10 cellular contexts compared by ENCODE assay signal in the genomic region with DNA sequence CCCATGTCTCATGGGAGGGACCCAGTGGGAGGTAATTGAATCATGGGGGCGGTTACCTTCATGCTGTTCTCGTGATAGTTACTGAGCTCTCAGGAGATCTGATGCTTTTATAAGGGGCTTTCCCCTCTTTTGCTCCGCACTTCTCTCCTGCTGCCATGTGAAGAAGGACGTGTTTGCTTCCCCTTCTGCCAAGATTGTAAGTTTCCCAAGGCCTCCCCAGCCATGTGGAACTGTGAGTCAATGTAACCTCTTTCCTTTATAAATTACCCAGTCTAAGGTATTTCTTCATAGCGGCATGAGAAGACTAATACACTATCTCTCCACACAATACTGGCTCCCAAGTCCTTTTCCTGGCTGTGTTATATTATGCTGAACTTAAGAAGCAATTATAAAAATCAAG.
DNase-seq lines count a peak whose midpoint lies in the region; ATAC-seq and TF ChIP-seq lines count a peak whose summit lies in the region.
"Had no signal": no experiment of that assay in that cellular context is flagged by ENCODE, and none has a peak within 500 bp of the region (broad histone marks: within the 10 kb centered on the region; RNA-seq: fewer than 3 reads in every experiment).

No MANE protein-coding gene starts in this region.

- no peaks in the 10 kb centered on the region for H3K9me2 ChIP-seq in PC-9 (ENCODE audit: insufficient read depth)

- no peaks in the 10 kb centered on the region for H3K27me3 Mint-ChIP-seq in CD4-positive, alpha-beta T cell
- H3K27me3 Mint-ChIP-seq in natural killer cell treated with Interleukin-12 subunit alpha and Interleukin-12 subunit beta and Interleukin-15 and Interleukin-18, amount 100 ng/mL, for 72 hours = peaks cover 0 to 21% of the 10 kb centered on the region in 2 donors
- H3K27me3 Mint-ChIP-seq: stimulated activated naive CD8-positive, alpha-beta T cell treated with anti-CD3 and anti-CD28 coated beads, Interleukin-15, Interleukin-2, amounts not matched to agents 100 ng/mL and 50 ng/mL, for 24 hours had no signal

- H3K9me3 ChIP-seq in CD4-positive, alpha-beta T cell (ENCODE audit: control insufficient read depth, low read length) = no peaks in the 10 kb centered on the region
- H3K9me3 ChIP-seq in PC-9 (ENCODE audit: insufficient read depth, low read depth) = no peaks in the 10 kb centered on the region

- no peak overlapping the region for H2AFZ ChIP-seq in PC-9

- peak overlapping the region; percentile 67; the same call in 1 of the 2 replicates for H3K4me2 ChIP-seq in PC-9

- H3K4me1 Mint-ChIP-seq in CD4-positive, alpha-beta T cell (ENCODE audit: low read depth) = peaks cover 57% of the 10 kb centered on the region
- peaks cover 36 to 54% of the 10 kb centered on the region in 2 donors for H3K4me1 Mint-ChIP-seq in natural killer cell treated with Interleukin-12 subunit alpha and Interleukin-12 subunit beta and Interleukin-15 and Interleukin-18, amount 100 ng/mL, for 72 hours (ENCODE audit: low read depth in 2 of 2)

- no peaks in the 10 kb centered on the region for H3K27me3 ChIP-seq in CD4-positive, alpha-beta T cell (ENCODE audit: control insufficient read depth, insufficient read depth, low read length)
- no peaks in the 10 kb centered on the region for H3K27me3 ChIP-seq in PC-9 (ENCODE audit: insufficient read depth, low read depth)

- TF ChIP-seq CTCF in CD4-positive, alpha-beta T cell (IDR thresholded peaks at IDR 0.05) = no peak
- TF ChIP-seq CTCF in PC-9 (conservative IDR thresholded peaks at IDR 0.05) = no peak
- no peak for TF ChIP-seq CTCF in coronary artery (IDR thresholded peaks at IDR 0.05)

- no peak for ATAC-seq in CD4-positive, alpha-beta T cell (ENCODE audit: poor library complexity)
- ATAC-seq in natural killer cell treated with Interleukin-12 subunit alpha and Interleukin-12 subunit beta and Interleukin-15 and Interleukin-18, amount 100 ng/mL, for 72 hours = no peak
- ATAC-seq in GM21367 (IDR thresholded peaks at IDR 0.05; ENCODE audit: unreplicated experiment) (no peak), GM21619 (IDR thresholded peaks at IDR 0.05; ENCODE audit: unreplicated experiment) (no peak)

- DNase-seq in CD4-positive, alpha-beta T cell = no peak
- no peak for DNase-seq in PC-9
- peak; percentile 29 for DNase-seq in coronary artery (ENCODE audit: low spot score)
- no peak for DNase-seq in natural killer cell treated with Interleukin-12 subunit alpha and Interleukin-12 subunit beta and Interleukin-15 and Interleukin-18, amount 100 ng/mL, for 72 hours (ENCODE audit: low spot score)
- DNase-seq in SK-N-DZ (ENCODE audit: low spot score) = no peak
- no peak for DNase-seq in NK-92 (lab: John Stamatoyannopoulos, UW; ENCODE audit: unreplicated experiment)
- DNase-seq: NCI-H2171 had no signal

- intact Hi-C loops in CD4-positive, alpha-beta T cell (cut with DNase I, micrococcal nuclease) = no loop called here
- intact Hi-C loops in PC-9 (cut with micrococcal nuclease; ENCODE audit: unreplicated experiment) = loop anchor here (5.0 kb wide), 1 partner anchor 43 kb away; no protein-coding TSS in a partner anchor

- BruUV-seq in PC-9 (replicated peaks; lab: Mats Ljungman, UMichigan) = no TSS peak

- POLR2A ChIA-PET in CD4-positive, alpha-beta T cell (lab: Charles Lee) = interaction anchor here (0.9 to 1.9 kb wide), 4 partner anchors 26 to 141 kb away, joined by 3 to 5 read pairs (median 4); a partner anchor contains a TSS
- POLR2A ChIA-PET in PC-9 (lab: Charles Lee; ENCODE audit: unreplicated experiment) = no interaction called here

- no peaks in the 10 kb centered on the region for H4K20me1 ChIP-seq in PC-9 (ENCODE audit: insufficient read depth)

- H3K27ac ChIP-seq in CD4-positive, alpha-beta T cell (ENCODE audit: low read depth, low read length) = peak overlapping the region; percentile 60
- H3K27ac ChIP-seq in PC-9 (peak overlapping the region; percentile 80), coronary artery (peak overlapping the region; percentile 73 to 84)

- peak overlapping the region; percentile 91 for H3K27ac Mint-ChIP-seq in CD4-positive, alpha-beta T cell
- H3K27ac Mint-ChIP-seq in natural killer cell treated with Interleukin-12 subunit alpha and Interleukin-12 subunit beta and Interleukin-15 and Interleukin-18, amount 100 ng/mL, for 72 hours = peak overlapping the region in 1 of 2 donors; percentile 71

- H3K4me1 ChIP-seq in PC-9 (replicated peaks; ENCODE audit: insufficient read depth) = peaks cover 20% of the 10 kb centered on the region

- H3K79me2 ChIP-seq in PC-9 (ENCODE audit: low read depth) = peaks cover 33% of the 10 kb centered on the region

- peaks cover 24% of the 10 kb centered on the region for H3K36me3 Mint-ChIP-seq in CD4-positive, alpha-beta T cell (ENCODE audit: low read depth)
- H3K36me3 Mint-ChIP-seq in natural killer cell treated with Interleukin-12 subunit alpha and Interleukin-12 subunit beta and Interleukin-15 and Interleukin-18, amount 100 ng/mL, for 72 hours = peaks cover 4% of the 10 kb centered on the region

- no peaks in the 10 kb centered on the region for H3K9me3 Mint-ChIP-seq in CD4-positive, alpha-beta T cell
- no peaks in the 10 kb centered on the region for H3K9me3 Mint-ChIP-seq in natural killer cell treated with Interleukin-12 subunit alpha and Interleukin-12 subunit beta and Interleukin-15 and Interleukin-18, amount 100 ng/mL, for 72 hours
- H3K9me3 Mint-ChIP-seq: stimulated activated naive CD8-positive, alpha-beta T cell treated with anti-CD3 and anti-CD28 coated beads, Interleukin-15, Interleukin-2, amounts not matched to agents 100 ng/mL and 50 ng/mL, for 24 hours had no signal

- peaks cover 15% of the 10 kb centered on the region; the same call in 1 of the 2 replicates for H3K36me3 ChIP-seq in PC-9 (ENCODE audit: low read depth)

- CTCF ChIA-PET in CD4-positive, alpha-beta T cell (lab: Charles Lee) = interaction anchor here (1.1 to 2.9 kb wide), 4 partner anchors 15 to 26 kb away, joined by 3 to 9 read pairs (median 6); no protein-coding TSS in a partner anchor
- CTCF ChIA-PET in PC-9 (lab: Charles Lee) = no interaction called here

- peaks cover 45% of the 10 kb centered on the region for H3F3A ChIP-seq in PC-9 (ENCODE audit: insufficient read depth, low read depth)

- H3K4me3 ChIP-seq in PC-9 (no peak overlapping the region), coronary artery (no peak overlapping the region)

- H3K4me3 Mint-ChIP-seq in CD4-positive, alpha-beta T cell = peak overlapping the region; percentile 35
- H3K4me3 Mint-ChIP-seq in natural killer cell treated with Interleukin-12 subunit alpha and Interleukin-12 subunit beta and Interleukin-15 and Interleukin-18, amount 100 ng/mL, for 72 hours = peak overlapping the region; percentile 66
